In genomic region chr2:201985740-201986735, GRCh38 we compare ENCODE assay signal across 1 cellular context.
TF ChIP-seq lines count a peak whose summit lies in the region.

No MANE protein-coding gene starts in this region.

TF ChIP-seq in HepG2, 621 proteins besides CTCF, POLR2A, EP300 and RAD21 (continued from another document):
- no peak for TF ChIP-seq ZNF331 (CRISPR knock-in tag; IDR thresholded peaks at IDR 0.05)
